ENCODE assay signal across 34 cellular contexts in genomic region chr6:133612459-133612858, GRCh38.
"Had no signal": no experiment of that assay in that cellular context is flagged by ENCODE, and none has a peak within 500 bp of the region (broad histone marks: within the 10 kb centered on the region; RNA-seq: fewer than 3 reads in every experiment).

No MANE protein-coding gene starts in this region.

- H3K36me3 ChIP-seq: cardiac muscle cell had no signal

- H3K9me3 ChIP-seq: body of pancreas had no signal

- H3K4me1 ChIP-seq: body of pancreas had no signal

- H3K9me3 Mint-ChIP-seq: activated CD4-positive, alpha-beta memory T cell treated with anti-CD3 and anti-CD28 coated beads for 36 hours; activated CD4-positive, alpha-beta T cell treated with anti-CD3 and anti-CD28 coated beads, Interleukin-2, amount 10 ng/mL, durations not matched to agents 24 days and 14 days; dendritic cell treated with granulocyte-macrophage colony-stimulating factor and Interleukin-4, amounts not matched to agents 40 ng/mL and 50 ng/mL, for 4 days; T-helper 2 cell treated with Interferon-gamma antibody and Interleukin-4, amounts not matched to agents 5 μg/mL and 100 μg/mL, for 36 hours had no signal

- H3K27ac ChIP-seq: body of pancreas, cardiac muscle cell, coronary artery, dorsolateral prefrontal cortex had no signal

- H3K27me3 ChIP-seq: body of pancreas, cardiac muscle cell had no signal

- FAIRE-seq: frontal cortex had no signal

- H3K27ac Mint-ChIP-seq: activated CD4-positive, alpha-beta memory T cell treated with anti-CD3 and anti-CD28 coated beads for 36 hours; activated CD4-positive, alpha-beta T cell treated with anti-CD3 and anti-CD28 coated beads for 36 hours; activated CD4-positive, alpha-beta T cell treated with anti-CD3 and anti-CD28 coated beads, Interleukin-2, amount 10 ng/mL, durations not matched to agents 24 days and 14 days; activated CD8-positive, alpha-beta memory T cell treated with anti-CD3 and anti-CD28 coated beads, Interleukin-2, amount 10 ng/mL, durations not matched to agents 7 days and 5 days; activated CD8-positive, alpha-beta T cell treated with anti-CD3 and anti-CD28 coated beads, Interleukin-2, amount 10 ng/mL, durations not matched to agents 7 days and 5 days; activated naive CD8-positive, alpha-beta T cell; activated T-cell treated with anti-CD3 and anti-CD28 coated beads, Interleukin-2, amount 50 U/mL, for 72 hours; dendritic cell treated with granulocyte-macrophage colony-stimulating factor and Interleukin-4, amounts not matched to agents 40 ng/mL and 50 ng/mL, for 4 days; endodermal cell; T-helper 17 cell; T-helper 2 cell treated with Interferon-gamma antibody and Interleukin-4, amounts not matched to agents 5 μg/mL and 100 μg/mL, for 36 hours had no signal

- H3K36me3 Mint-ChIP-seq: activated CD4-positive, alpha-beta memory T cell treated with anti-CD3 and anti-CD28 coated beads for 36 hours; activated CD8-positive, alpha-beta memory T cell treated with anti-CD3 and anti-CD28 coated beads, Interleukin-2, amount 10 ng/mL, durations not matched to agents 7 days and 5 days; activated naive CD8-positive, alpha-beta T cell had no signal

- H3K4me3 ChIP-seq: body of pancreas, cardiac muscle cell, coronary artery, dorsolateral prefrontal cortex had no signal

- ATAC-seq: activated CD4-positive, alpha-beta T cell treated with anti-CD3 and anti-CD28 coated beads for 36 hours; activated CD8-positive, alpha-beta memory T cell treated with anti-CD3 and anti-CD28 coated beads, Interleukin-2, amount 10 ng/mL, durations not matched to agents 7 days and 5 days; activated CD8-positive, alpha-beta T cell treated with anti-CD3 and anti-CD28 coated beads, Interleukin-2, amount 10 ng/mL, durations not matched to agents 7 days and 5 days; activated T-cell treated with anti-CD3 and anti-CD28 coated beads, Interleukin-2, amount 50 U/mL, for 72 hours; body of pancreas; esophagus mucosa; T-helper 17 cell had no signal

- H3K27me3 Mint-ChIP-seq: activated CD4-positive, alpha-beta memory T cell treated with anti-CD3 and anti-CD28 coated beads for 36 hours; activated CD4-positive, alpha-beta T cell treated with anti-CD3 and anti-CD28 coated beads, Interleukin-2, amount 10 ng/mL, durations not matched to agents 24 days and 14 days; activated CD8-positive, alpha-beta memory T cell treated with anti-CD3 and anti-CD28 coated beads, Interleukin-2, amount 10 ng/mL, durations not matched to agents 7 days and 5 days; dendritic cell treated with granulocyte-macrophage colony-stimulating factor and Interleukin-4, amounts not matched to agents 40 ng/mL and 50 ng/mL, for 4 days; T-helper 17 cell had no signal

- DNase-seq: activated CD4-positive, alpha-beta memory T cell treated with anti-CD3 and anti-CD28 coated beads for 36 hours; activated CD4-positive, alpha-beta T cell treated with anti-CD3 and anti-CD28 coated beads for 36 hours; activated CD4-positive, alpha-beta T cell treated with anti-CD3 and anti-CD28 coated beads, Interleukin-2, amount 10 ng/mL, durations not matched to agents 24 days and 14 days; activated CD4-positive, CD25-positive, alpha-beta regulatory T cell; activated CD4-positive, CD25-positive, alpha-beta regulatory T cell treated with anti-CD3 and anti-CD28 coated beads, Interleukin-2, amount 50 U/mL, for 72 hours; activated CD8-positive, alpha-beta memory T cell treated with anti-CD3 and anti-CD28 coated beads, Interleukin-2, amount 10 ng/mL, durations not matched to agents 7 days and 5 days; activated CD8-positive, alpha-beta memory T cell treated with anti-CD3 and anti-CD28 coated beads, Interleukin-2, amount 50 U/mL, for 4 hours; activated CD8-positive, alpha-beta T cell treated with anti-CD3 and anti-CD28 coated beads, Interleukin-2, amount 10 ng/mL, durations not matched to agents 7 days and 5 days; activated effector memory CD4-positive, alpha-beta T cell treated with Interleukin-2 at 50 U/mL for 16 hours; activated gamma-delta T cell treated with Interleukin-2 at 50 U/mL for 16 hours; activated naive CD4-positive, alpha-beta T cell treated with anti-CD3 and anti-CD28 coated beads, Interleukin-2, amount 50 U/mL, for 16 hours; activated naive CD4-positive, alpha-beta T cell treated with Interleukin-2 at 50 U/mL for 16 hours; activated T-cell treated with anti-CD3 and anti-CD28 coated beads, Interleukin-2, amount 50 U/mL, for 1 hour; activated T-cell treated with anti-CD3 and anti-CD28 coated beads, Interleukin-2, amount 50 U/mL, for 72 hours; amniotic stem cell; anterior cingulate cortex; body of pancreas; central memory CD4-positive, alpha-beta T cell; cerebellar nuclear complex; dorsolateral prefrontal cortex; effector memory CD4-positive, alpha-beta T cell; endodermal cell; foreskin fibroblast; head of caudate nucleus; T-helper 1 cell; T-helper 17 cell; T1000 had no signal

- H3K4me1 Mint-ChIP-seq: activated CD4-positive, alpha-beta T cell treated with anti-CD3 and anti-CD28 coated beads for 36 hours; activated CD4-positive, alpha-beta T cell treated with anti-CD3 and anti-CD28 coated beads, Interleukin-2, amount 10 ng/mL, durations not matched to agents 24 days and 14 days; activated CD8-positive, alpha-beta memory T cell treated with anti-CD3 and anti-CD28 coated beads, Interleukin-2, amount 10 ng/mL, durations not matched to agents 7 days and 5 days; T-helper 17 cell had no signal

- H3K4me3 Mint-ChIP-seq: activated CD4-positive, alpha-beta memory T cell treated with anti-CD3 and anti-CD28 coated beads for 36 hours; activated CD4-positive, alpha-beta T cell treated with anti-CD3 and anti-CD28 coated beads for 36 hours; activated CD4-positive, alpha-beta T cell treated with anti-CD3 and anti-CD28 coated beads, Interleukin-2, amount 10 ng/mL, durations not matched to agents 24 days and 14 days; activated CD8-positive, alpha-beta memory T cell treated with anti-CD3 and anti-CD28 coated beads, Interleukin-2, amount 10 ng/mL, durations not matched to agents 7 days and 5 days; activated CD8-positive, alpha-beta T cell treated with anti-CD3 and anti-CD28 coated beads, Interleukin-2, amount 10 ng/mL, durations not matched to agents 7 days and 5 days; activated naive CD8-positive, alpha-beta T cell; activated T-cell treated with anti-CD3 and anti-CD28 coated beads, Interleukin-2, amount 50 U/mL, for 72 hours; dendritic cell treated with granulocyte-macrophage colony-stimulating factor and Interleukin-4, amounts not matched to agents 40 ng/mL and 50 ng/mL, for 4 days; endodermal cell; T-helper 17 cell; T-helper 2 cell treated with Interferon-gamma antibody and Interleukin-4, amounts not matched to agents 5 μg/mL and 100 μg/mL, for 36 hours had no signal
